13 cellular contexts compared by ENCODE assay signal in the genomic region with DNA sequence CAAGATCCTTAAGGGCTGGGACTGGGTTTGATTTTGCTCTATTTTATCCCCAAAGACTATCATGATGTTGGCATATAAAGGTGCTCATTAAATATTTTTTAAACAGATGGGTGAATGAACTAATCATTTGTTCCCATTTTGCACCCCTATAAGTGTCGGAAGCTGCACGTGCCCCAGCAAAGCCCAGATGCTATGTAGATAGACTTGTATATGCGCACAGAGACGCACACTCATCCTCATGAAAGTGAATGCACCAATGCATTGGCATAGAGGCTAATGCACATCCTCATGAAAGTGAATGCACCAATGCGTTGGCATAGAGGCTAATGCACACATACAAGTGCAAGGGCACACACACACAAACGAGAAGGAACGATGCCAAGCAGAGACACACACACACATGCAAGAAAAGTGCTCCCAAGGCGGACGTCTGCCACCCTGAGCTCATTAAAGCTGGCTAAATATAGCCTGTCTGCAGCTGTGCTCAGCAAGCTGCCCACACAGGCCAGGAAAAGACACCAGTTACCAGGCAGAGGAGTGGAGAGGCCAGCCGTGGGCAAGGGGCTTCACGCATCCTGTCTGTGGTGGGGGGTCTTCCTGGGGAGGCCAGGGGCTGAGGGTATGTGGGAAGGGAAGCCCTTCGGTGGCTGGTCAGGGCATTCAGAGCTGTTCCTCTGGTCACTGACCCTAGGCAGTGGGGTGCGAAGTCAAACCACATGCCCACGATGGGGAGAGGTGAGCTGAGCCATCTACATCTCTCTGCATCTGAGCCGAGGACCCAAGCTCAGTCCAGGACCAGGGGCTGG. TPM values are rescaled to one million over a fixed set of nuclear protein-coding genes. Genes with fewer than 3 reads are reported as not detected.
A peak's percentile ranks its signal among the peaks of the same experiment; 100 is the strongest.
DNase-seq lines count a peak whose midpoint lies in the region; ATAC-seq lines count a peak whose summit lies in the region.
"Had no signal": no experiment of that assay in that cellular context is flagged by ENCODE, and none has a peak within 500 bp of the region (broad histone marks: within the 10 kb centered on the region; RNA-seq: fewer than 3 reads in every experiment).

No MANE protein-coding gene starts in this region.

- no peak for ATAC-seq in central memory CD8-positive, alpha-beta T cell (replicated peaks; ENCODE audit: extremely low read depth, poor library complexity, severe bottlenecking)
- no peak for ATAC-seq in naive thymus-derived CD4-positive, alpha-beta T cell
- no peak for ATAC-seq in activated CD8-positive, alpha-beta T cell treated with anti-CD3 and anti-CD28 coated beads, Interleukin-2, amount 10 ng/mL, durations not matched to agents 7 days and 5 days
- no peak for ATAC-seq in HG03108 (IDR thresholded peaks at IDR 0.05; ENCODE audit: unreplicated experiment)

- H3K4me1 Mint-ChIP-seq in CD4-positive, alpha-beta memory T cell: peaks cover 9 to 19% (median 16%) of the 10 kb centered on the region in 4 donors
- H3K4me1 Mint-ChIP-seq in central memory CD8-positive, alpha-beta T cell: peaks cover 11% of the 10 kb centered on the region
- H3K4me1 Mint-ChIP-seq in naive thymus-derived CD4-positive, alpha-beta T cell: peaks cover 13 to 28% (median 24%) of the 10 kb centered on the region in 7 donors
- H3K4me1 Mint-ChIP-seq in activated CD8-positive, alpha-beta T cell treated with anti-CD3 and anti-CD28 coated beads, Interleukin-2, amount 10 ng/mL, durations not matched to agents 7 days and 5 days (ENCODE audit: low read depth): peaks cover 16% of the 10 kb centered on the region
- peaks cover 14% of the 10 kb centered on the region for H3K4me1 Mint-ChIP-seq in activated CD4-positive, alpha-beta T cell treated with anti-CD3 and anti-CD28 coated beads, Interleukin-2, amount 10 ng/mL, durations not matched to agents 7 days and 5 days

- intact Hi-C loops in CD4-positive, alpha-beta memory T cell (cut with micrococcal nuclease): no loop called here
- intact Hi-C loops in naive thymus-derived CD4-positive, alpha-beta T cell (cut with micrococcal nuclease): no loop called here

- H3K4me1 ChIP-seq in CD4-positive, alpha-beta memory T cell (ENCODE audit: insufficient read depth, low read length): peaks cover 13% of the 10 kb centered on the region
- H3K4me1 ChIP-seq in naive thymus-derived CD4-positive, alpha-beta T cell (ENCODE audit: control insufficient read depth in 2 of 2, insufficient read depth in 2 of 2, low read length in 2 of 2): peaks cover 0 to 11% of the 10 kb centered on the region in 2 donors
- H3K4me1 ChIP-seq: adrenal gland had no signal

- no peaks in the 10 kb centered on the region for H3K27me3 ChIP-seq in CD4-positive, alpha-beta memory T cell (ENCODE audit: insufficient read depth, low read length)
- H3K27me3 ChIP-seq in naive thymus-derived CD4-positive, alpha-beta T cell (ENCODE audit: control insufficient read depth in 2 of 2, insufficient read depth in 2 of 2, low read length in 2 of 2): no peaks in the 10 kb centered on the region
- H3K27me3 ChIP-seq: adrenal gland, SJSA1 had no signal

- H3K36me3 Mint-ChIP-seq in CD4-positive, alpha-beta memory T cell: no peaks in the 10 kb centered on the region
- no peaks in the 10 kb centered on the region for H3K36me3 Mint-ChIP-seq in central memory CD8-positive, alpha-beta T cell (ENCODE audit: insufficient read depth)
- H3K36me3 Mint-ChIP-seq in naive thymus-derived CD4-positive, alpha-beta T cell: no peaks in the 10 kb centered on the region
- H3K36me3 Mint-ChIP-seq in activated CD8-positive, alpha-beta T cell treated with anti-CD3 and anti-CD28 coated beads, Interleukin-2, amount 10 ng/mL, durations not matched to agents 7 days and 5 days (ENCODE audit: low read depth): no peaks in the 10 kb centered on the region
- no peaks in the 10 kb centered on the region for H3K36me3 Mint-ChIP-seq in activated CD4-positive, alpha-beta T cell treated with anti-CD3 and anti-CD28 coated beads, Interleukin-2, amount 10 ng/mL, durations not matched to agents 7 days and 5 days (ENCODE audit: low read depth)

- H3K36me3 ChIP-seq in CD4-positive, alpha-beta memory T cell (ENCODE audit: insufficient read depth, low read length): no peaks in the 10 kb centered on the region
- no peaks in the 10 kb centered on the region for H3K36me3 ChIP-seq in naive thymus-derived CD4-positive, alpha-beta T cell (ENCODE audit: control insufficient read depth in 2 of 3, insufficient read depth in 3 of 3, low read length in 3 of 3)
- H3K36me3 ChIP-seq: adrenal gland, SJSA1 had no signal

- H3K27ac ChIP-seq in CD4-positive, alpha-beta memory T cell (ENCODE audit: low read depth, low read length): no peak overlapping the region
- no peak overlapping the region for H3K27ac ChIP-seq in naive thymus-derived CD4-positive, alpha-beta T cell (ENCODE audit: low read depth, low read length)
- H3K27ac ChIP-seq: adrenal gland, SJSA1 had no signal

- H3K27me3 Mint-ChIP-seq in CD4-positive, alpha-beta memory T cell: peaks cover 0 to 4% of the 10 kb centered on the region in 2 donors
- H3K27me3 Mint-ChIP-seq in central memory CD8-positive, alpha-beta T cell: peaks cover 37% of the 10 kb centered on the region
- H3K27me3 Mint-ChIP-seq in naive thymus-derived CD4-positive, alpha-beta T cell: peaks cover 0 to 16% (median 0%) of the 10 kb centered on the region in 5 donors
- peaks cover 11% of the 10 kb centered on the region for H3K27me3 Mint-ChIP-seq in activated CD8-positive, alpha-beta T cell treated with anti-CD3 and anti-CD28 coated beads, Interleukin-2, amount 10 ng/mL, durations not matched to agents 7 days and 5 days (ENCODE audit: low read depth)
- H3K27me3 Mint-ChIP-seq in activated CD4-positive, alpha-beta T cell treated with anti-CD3 and anti-CD28 coated beads, Interleukin-2, amount 10 ng/mL, durations not matched to agents 7 days and 5 days: peaks cover 7% of the 10 kb centered on the region

- H3K4me3 Mint-ChIP-seq in CD4-positive, alpha-beta memory T cell: peak overlapping the region in 6 of 8 donors; percentile 7 to 75 (median 63)
- H3K4me3 Mint-ChIP-seq in central memory CD8-positive, alpha-beta T cell: peak overlapping the region; percentile 45
- peak overlapping the region; percentile 40 to 80 (median 75) for H3K4me3 Mint-ChIP-seq in naive thymus-derived CD4-positive, alpha-beta T cell
- H3K4me3 Mint-ChIP-seq in activated CD8-positive, alpha-beta T cell treated with anti-CD3 and anti-CD28 coated beads, Interleukin-2, amount 10 ng/mL, durations not matched to agents 7 days and 5 days: no peak overlapping the region
- no peak overlapping the region for H3K4me3 Mint-ChIP-seq in activated CD4-positive, alpha-beta T cell treated with anti-CD3 and anti-CD28 coated beads, Interleukin-2, amount 10 ng/mL, durations not matched to agents 7 days and 5 days

- POLR2A ChIA-PET in CD4-positive, alpha-beta memory T cell (lab: Charles Lee; ENCODE audit: partially characterized antibody): no interaction called here
- POLR2A ChIA-PET in naive thymus-derived CD4-positive, alpha-beta T cell (lab: Charles Lee): no interaction called here
- POLR2A ChIA-PET in activated CD8-positive, alpha-beta T cell treated with anti-CD3 and anti-CD28 coated beads, Interleukin-2, amount 10 ng/mL, durations not matched to agents 7 days and 5 days (lab: Charles Lee): no interaction called here
- POLR2A ChIA-PET in activated CD4-positive, alpha-beta T cell treated with anti-CD3 and anti-CD28 coated beads, Interleukin-2, amount 10 ng/mL, durations not matched to agents 7 days and 5 days (lab: Charles Lee): no interaction called here

- no peak for DNase-seq in CD4-positive, alpha-beta memory T cell
- DNase-seq in MV-4-11 (lab: John Stamatoyannopoulos, UW) (peak; percentile 12), HuH-7.5 (ENCODE audit: low spot score) (no peak)
- DNase-seq in central memory CD8-positive, alpha-beta T cell (ENCODE audit: low spot score in 2 of 2): no peak
- DNase-seq in naive thymus-derived CD4-positive, alpha-beta T cell: no peak
- no peak for DNase-seq in activated CD8-positive, alpha-beta T cell treated with anti-CD3 and anti-CD28 coated beads, Interleukin-2, amount 10 ng/mL, durations not matched to agents 7 days and 5 days
- no peak for DNase-seq in activated CD4-positive, alpha-beta T cell treated with anti-CD3 and anti-CD28 coated beads, Interleukin-2, amount 10 ng/mL, durations not matched to agents 7 days and 5 days
- DNase-seq: COR-L47, NCI-H345 had no signal

- H3K9me3 Mint-ChIP-seq in CD4-positive, alpha-beta memory T cell: no peaks in the 10 kb centered on the region
- H3K9me3 Mint-ChIP-seq in central memory CD8-positive, alpha-beta T cell: no peaks in the 10 kb centered on the region
- H3K9me3 Mint-ChIP-seq in naive thymus-derived CD4-positive, alpha-beta T cell: no peaks in the 10 kb centered on the region
- H3K9me3 Mint-ChIP-seq in activated CD8-positive, alpha-beta T cell treated with anti-CD3 and anti-CD28 coated beads, Interleukin-2, amount 10 ng/mL, durations not matched to agents 7 days and 5 days (ENCODE audit: insufficient read depth): no peaks in the 10 kb centered on the region
- H3K9me3 Mint-ChIP-seq in activated CD4-positive, alpha-beta T cell treated with anti-CD3 and anti-CD28 coated beads, Interleukin-2, amount 10 ng/mL, durations not matched to agents 7 days and 5 days: no peaks in the 10 kb centered on the region
- H3K9me3 Mint-ChIP-seq: activated CD4-positive, alpha-beta T cell treated with anti-CD3 and anti-CD28 coated beads, Interleukin-2, amount 10 ng/mL, durations not matched to agents 24 days and 14 days had no signal

- CTCF ChIA-PET in CD4-positive, alpha-beta memory T cell (lab: Charles Lee; ENCODE audit: partially characterized antibody): interaction anchor here (0.5 kb wide), 1 partner anchor 24 kb away, joined by 3 read pairs; no protein-coding TSS in a partner anchor
- CTCF ChIA-PET in naive thymus-derived CD4-positive, alpha-beta T cell (lab: Charles Lee): no interaction called here
- CTCF ChIA-PET in activated CD8-positive, alpha-beta T cell treated with anti-CD3 and anti-CD28 coated beads, Interleukin-2, amount 10 ng/mL, durations not matched to agents 7 days and 5 days (lab: Charles Lee): interaction anchor here (1.2 to 1.3 kb wide), 2 partner anchors 24 to 151 kb away, joined by 3 read pairs; no protein-coding TSS in a partner anchor
- CTCF ChIA-PET in activated CD4-positive, alpha-beta T cell treated with anti-CD3 and anti-CD28 coated beads, Interleukin-2, amount 10 ng/mL, durations not matched to agents 7 days and 5 days (lab: Charles Lee): no interaction called here

- H3K27ac Mint-ChIP-seq in CD4-positive, alpha-beta memory T cell: no peak overlapping the region
- H3K27ac Mint-ChIP-seq in central memory CD8-positive, alpha-beta T cell (ENCODE audit: low read depth): no peak overlapping the region
- peak overlapping the region in 4 of 9 donors; percentile 5 to 57 (median 24) for H3K27ac Mint-ChIP-seq in naive thymus-derived CD4-positive, alpha-beta T cell
- H3K27ac Mint-ChIP-seq in activated CD8-positive, alpha-beta T cell treated with anti-CD3 and anti-CD28 coated beads, Interleukin-2, amount 10 ng/mL, durations not matched to agents 7 days and 5 days: no peak overlapping the region
- no peak overlapping the region for H3K27ac Mint-ChIP-seq in activated CD4-positive, alpha-beta T cell treated with anti-CD3 and anti-CD28 coated beads, Interleukin-2, amount 10 ng/mL, durations not matched to agents 7 days and 5 days
- H3K27ac Mint-ChIP-seq: activated CD4-positive, alpha-beta T cell treated with anti-CD3 and anti-CD28 coated beads, Interleukin-2, amount 10 ng/mL, durations not matched to agents 24 days and 14 days had no signal

- no peak overlapping the region for H3K4me3 ChIP-seq in CD4-positive, alpha-beta memory T cell (ENCODE audit: low read length in 2 of 2)
- H3K4me3 ChIP-seq in naive thymus-derived CD4-positive, alpha-beta T cell (ENCODE audit: low read length): no peak overlapping the region
- H3K4me3 ChIP-seq: adrenal gland, SJSA1 had no signal

- no peaks in the 10 kb centered on the region for H3K9me3 ChIP-seq in CD4-positive, alpha-beta memory T cell (ENCODE audit: control insufficient read depth in 1 of 2, low read length in 2 of 2)
- no peaks in the 10 kb centered on the region for H3K9me3 ChIP-seq in naive thymus-derived CD4-positive, alpha-beta T cell (ENCODE audit: control insufficient read depth in 2 of 3, low read length in 3 of 3)
- H3K9me3 ChIP-seq: adrenal gland, SJSA1 had no signal

RNA-seq across cellular contexts. Expression of a gene that starts 52.6 kb away (rescaled TPM):
- not detected for total RNA-seq in CD4-positive, alpha-beta memory T cell
- polyA plus RNA-seq in CD4-positive, alpha-beta memory T cell: not detected
- 10 to 100 TPM in 1 of 5 experiments, under 1 TPM in 1, not detected in 3; 0.49 to 18.6 TPM for total RNA-seq in naive thymus-derived CD4-positive, alpha-beta T cell
- polyA plus RNA-seq in naive thymus-derived CD4-positive, alpha-beta T cell: under 1 TPM; 0.12 to 0.47 TPM
- 10 to 100 TPM; 17.1 to 20.4 TPM for total RNA-seq in activated CD8-positive, alpha-beta T cell treated with anti-CD3 and anti-CD28 coated beads, Interleukin-2, amount 10 ng/mL, durations not matched to agents 7 days and 5 days
- total RNA-seq in activated CD4-positive, alpha-beta T cell treated with anti-CD3 and anti-CD28 coated beads, Interleukin-2, amount 10 ng/mL, durations not matched to agents 7 days and 5 days: 10 to 100 TPM; 16.4 to 22.0 TPM

RNA-seq across cellular contexts. Expression of a gene that starts 59.5 kb away (rescaled TPM):
- total RNA-seq in CD4-positive, alpha-beta memory T cell: under 1 TPM; 0.29 to 0.50 TPM
- polyA plus RNA-seq in CD4-positive, alpha-beta memory T cell: under 1 TPM in 1 of 2 donors, not detected in 1; 0.05 TPM
- total RNA-seq in naive thymus-derived CD4-positive, alpha-beta T cell: under 1 TPM; 0.46 to 0.58 (median 0.51) TPM
- polyA plus RNA-seq in naive thymus-derived CD4-positive, alpha-beta T cell: under 1 TPM in 1 of 2 donors, not detected in 1; 0.04 TPM
- under 1 TPM; 0.68 to 0.71 TPM for total RNA-seq in activated CD8-positive, alpha-beta T cell treated with anti-CD3 and anti-CD28 coated beads, Interleukin-2, amount 10 ng/mL, durations not matched to agents 7 days and 5 days
- total RNA-seq in activated CD4-positive, alpha-beta T cell treated with anti-CD3 and anti-CD28 coated beads, Interleukin-2, amount 10 ng/mL, durations not matched to agents 7 days and 5 days: under 1 TPM; 0.33 to 0.37 TPM

Comparison
In these comparisons a context has a peak if more than half of its experiments do, and no peak if none do; other contexts are left out.
1. H3K4me3 Mint-ChIP-seq: peak in CD4-positive, alpha-beta memory T cell (6 of 8), central memory CD8-positive, alpha-beta T cell (single experiment) and naive thymus-derived CD4-positive, alpha-beta T cell (10 of 10); none in activated CD8-positive, alpha-beta T cell treated with anti-CD3 and anti-CD28 coated beads, Interleukin-2, amount 10 ng/mL, durations not matched to agents 7 days and 5 days (single experiment) and activated CD4-positive, alpha-beta T cell treated with anti-CD3 and anti-CD28 coated beads, Interleukin-2, amount 10 ng/mL, durations not matched to agents 7 days and 5 days (single experiment).
2. CTCF ChIA-PET loops: an anchor here in CD4-positive, alpha-beta memory T cell (0.5 kb wide) and activated CD8-positive, alpha-beta T cell treated with anti-CD3 and anti-CD28 coated beads, Interleukin-2, amount 10 ng/mL, durations not matched to agents 7 days and 5 days (1.2 to 1.3 kb wide); none called in naive thymus-derived CD4-positive, alpha-beta T cell and activated CD4-positive, alpha-beta T cell treated with anti-CD3 and anti-CD28 coated beads, Interleukin-2, amount 10 ng/mL, durations not matched to agents 7 days and 5 days.